In the genomic region with DNA sequence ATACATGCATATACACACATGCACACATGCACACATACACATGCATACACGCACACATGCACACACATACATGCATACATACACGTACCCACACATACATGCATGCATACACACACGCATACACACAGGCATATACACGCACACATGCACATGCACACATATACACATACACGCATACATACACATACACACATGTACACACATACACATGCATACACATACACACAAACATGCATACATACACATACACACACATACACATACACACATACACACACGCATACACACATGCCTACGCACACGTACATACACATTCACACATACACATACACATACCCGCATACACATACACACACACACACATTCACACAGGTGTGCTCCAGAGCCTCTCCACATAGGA, we compare ENCODE assay signal across 1 cellular context.
TF ChIP-seq lines count a peak whose summit lies in the region.

No MANE protein-coding gene starts in this region.

TF ChIP-seq in H1, 55 proteins besides CTCF, POLR2A, EP300 and RAD21:
- no peak for TF ChIP-seq POLR2AphosphoS5 (IDR thresholded peaks at IDR 0.05; ENCODE audit: low read depth, low read length)
- TF ChIP-seq KDM5A (IDR thresholded peaks at IDR 0.05; ENCODE audit: low read length), result no peak
- TF ChIP-seq KDM1A (IDR thresholded peaks at IDR 0.05; ENCODE audit: borderline replicate concordance, low read length), result no peak
- no peak for TF ChIP-seq NANOG (IDR thresholded peaks at IDR 0.05; ENCODE audit: insufficient read depth, low read depth, low read length, poor library complexity, severe bottlenecking)
